Comparison of ENCODE assay signal across 8 cellular contexts in genomic region chr19:47227347-47228167, GRCh38. TPM values are rescaled to one million over a fixed set of nuclear protein-coding genes. Genes with fewer than 3 reads are reported as not detected.
DNase-seq lines count a peak whose midpoint lies in the region; ATAC-seq and TF ChIP-seq lines count a peak whose summit lies in the region.

No MANE protein-coding gene starts in this region.

- H3K9me2 ChIP-seq in OCI-LY1 (ENCODE audit: low read depth, low read length), result no peaks in the 10 kb centered on the region

- H3K4me1 ChIP-seq in HAP-1 (peaks cover 30% of the 10 kb centered on the region), OCI-LY1 (ENCODE audit: insufficient read depth, low read length, severe bottlenecking) (peaks cover 56% of the 10 kb centered on the region), osteoblast (ENCODE audit: insufficient read depth, low read length) (peaks cover 51% of the 10 kb centered on the region)

- H3K4me2 ChIP-seq in OCI-LY1 (ENCODE audit: low read length) (peak overlapping the region; percentile 81), osteoblast (ENCODE audit: insufficient read depth, low read length) (peak overlapping the region; percentile 96)

- H3K27ac Mint-ChIP-seq in activated naive CD8-positive, alpha-beta T cell treated with anti-CD3 and anti-CD28 coated beads, Interleukin-2, amount 50 U/mL, for 24 hours, result peak overlapping the region; percentile 85

- H3F3A ChIP-seq in OCI-LY1 (ENCODE audit: insufficient read depth, low read length), result peaks cover 13% of the 10 kb centered on the region; the same call in 1 of the 2 replicates

- DNase-seq in COLO829 (ENCODE audit: low spot score) (peak; percentile 85), HAP-1 (ENCODE audit: low spot score in 2 of 2) (peak; percentile 96 to 98), cardiac septum (ENCODE audit: low spot score) (peak; percentile 96), osteoblast (ENCODE audit: insufficient read length, low spot score, missing footprints) (peak; percentile 99), cortex of kidney (lab: John Stamatoyannopoulos, UW) (no peak)
- DNase-seq in activated naive CD8-positive, alpha-beta T cell treated with anti-CD3 and anti-CD28 coated beads, Interleukin-2, amount 50 U/mL, for 24 hours, result peak; percentile 72

- ATAC-seq in activated naive CD8-positive, alpha-beta T cell treated with anti-CD3 and anti-CD28 coated beads, Interleukin-2, amount 50 U/mL, for 24 hours, result no peak
- ATAC-seq in HG03196 (IDR thresholded peaks at IDR 0.05; ENCODE audit: unreplicated experiment), result no peak

- peaks cover 5% of the 10 kb centered on the region for H3K36me3 ChIP-seq in HAP-1 (replicated peaks)
- H3K36me3 ChIP-seq in OCI-LY1 (ENCODE audit: insufficient read depth, low read length), result no peaks in the 10 kb centered on the region
- H3K36me3 ChIP-seq in osteoblast (ENCODE audit: insufficient read depth, low read length), result peaks cover 6% of the 10 kb centered on the region

- no peaks in the 10 kb centered on the region; the same call in 1 of the 2 replicates for H3K9me3 ChIP-seq in HAP-1
- no peaks in the 10 kb centered on the region for H3K9me3 ChIP-seq in OCI-LY1 (ENCODE audit: low read length)
- no peaks in the 10 kb centered on the region for H3K9me3 ChIP-seq in osteoblast (ENCODE audit: low read depth, low read length)

- H3K27me3 ChIP-seq in HAP-1 (ENCODE audit: low read depth), result no peaks in the 10 kb centered on the region
- no peaks in the 10 kb centered on the region for H3K27me3 ChIP-seq in OCI-LY1 (ENCODE audit: insufficient read depth, low read length)
- H3K27me3 ChIP-seq in osteoblast (ENCODE audit: insufficient read depth, low read length), result no peaks in the 10 kb centered on the region

- in situ Hi-C loops in HAP-1 (cut with MboI; ENCODE audit: low sequenced_read_pairs), result no loop called here

- peak overlapping the region; percentile 73 for H3K9ac ChIP-seq in OCI-LY1 (ENCODE audit: low read length)

- H3K4me3 Mint-ChIP-seq in activated naive CD8-positive, alpha-beta T cell treated with anti-CD3 and anti-CD28 coated beads, Interleukin-2, amount 50 U/mL, for 24 hours, result peak overlapping the region; percentile 76

- peaks cover 3% of the 10 kb centered on the region for H3K9me3 Mint-ChIP-seq in activated naive CD8-positive, alpha-beta T cell treated with anti-CD3 and anti-CD28 coated beads, Interleukin-2, amount 50 U/mL, for 24 hours

- no peak for TF ChIP-seq CTCF in OCI-LY1 (IDR thresholded peaks at IDR 0.05; ENCODE audit: low read length)
- no peak for TF ChIP-seq CTCF in osteoblast (IDR thresholded peaks at IDR 0.05; ENCODE audit: extremely low read depth, low read depth, low read length)

- H4K20me1 ChIP-seq in OCI-LY1 (ENCODE audit: insufficient read depth, low read length) (no peaks in the 10 kb centered on the region), osteoblast (ENCODE audit: insufficient read depth, low read length) (peaks cover 16% of the 10 kb centered on the region)

- H3K4me1 Mint-ChIP-seq in activated naive CD8-positive, alpha-beta T cell treated with anti-CD3 and anti-CD28 coated beads, Interleukin-2, amount 50 U/mL, for 24 hours, result peaks cover 32% of the 10 kb centered on the region

- H3K4me3 ChIP-seq in HAP-1 (peak overlapping the region; percentile 83), OCI-LY1 (ENCODE audit: low read depth, low read length, poor library complexity, severe bottlenecking) (peak overlapping the region; percentile 95), osteoblast (ENCODE audit: insufficient read depth, low read length) (peak overlapping the region; percentile 88)

- H3K79me2 ChIP-seq in OCI-LY1 (ENCODE audit: insufficient read depth, low read length), result no peaks in the 10 kb centered on the region
- H3K79me2 ChIP-seq in osteoblast (ENCODE audit: insufficient read depth, low read length), result peaks cover 50% of the 10 kb centered on the region

- H3K27me3 Mint-ChIP-seq in activated naive CD8-positive, alpha-beta T cell treated with anti-CD3 and anti-CD28 coated beads, Interleukin-2, amount 50 U/mL, for 24 hours, result no peaks in the 10 kb centered on the region

- intact Hi-C loops in cardiac septum (cut with DNase I), result loop anchor here (2.0 kb wide), 1 partner anchor 29 kb away; the partner anchor contains the start of gene CCDC9

- H2AFZ ChIP-seq in OCI-LY1 (ENCODE audit: low read length), result no peak overlapping the region
- no peak overlapping the region for H2AFZ ChIP-seq in osteoblast (ENCODE audit: low read length)

- H3K27ac ChIP-seq in OCI-LY1 (ENCODE audit: low read depth, low read length, poor library complexity, severe bottlenecking) (peak overlapping the region; percentile 90), osteoblast (ENCODE audit: low read depth, low read length) (peak overlapping the region; percentile 80)

- peaks cover 4% of the 10 kb centered on the region for H3K36me3 Mint-ChIP-seq in activated naive CD8-positive, alpha-beta T cell treated with anti-CD3 and anti-CD28 coated beads, Interleukin-2, amount 50 U/mL, for 24 hours (ENCODE audit: low read depth)

RNA-seq across cellular contexts. Expression of gene BBC3, which starts 3.4 kb away (rescaled TPM):
- 4.4 TPM for total RNA-seq in cardiac septum
- 26.8 and 28.2 TPM in 2 replicates for total RNA-seq in osteoblast

RNA-seq across cellular contexts. Expression of gene CCDC9, which starts 28.8 kb away (rescaled TPM):
- total RNA-seq in cardiac septum (23.1 TPM), osteoblast (7.6 and 8.0 TPM in 2 replicates)

RNA-seq across cellular contexts. Expression of gene INAFM1, which starts 47.1 kb away (rescaled TPM):
- 18.0 TPM for total RNA-seq in cardiac septum
- 2.5 and 4.4 TPM in 2 replicates for total RNA-seq in osteoblast
